Comparison of ENCODE assay signal across 25 cellular contexts in the genomic region with DNA sequence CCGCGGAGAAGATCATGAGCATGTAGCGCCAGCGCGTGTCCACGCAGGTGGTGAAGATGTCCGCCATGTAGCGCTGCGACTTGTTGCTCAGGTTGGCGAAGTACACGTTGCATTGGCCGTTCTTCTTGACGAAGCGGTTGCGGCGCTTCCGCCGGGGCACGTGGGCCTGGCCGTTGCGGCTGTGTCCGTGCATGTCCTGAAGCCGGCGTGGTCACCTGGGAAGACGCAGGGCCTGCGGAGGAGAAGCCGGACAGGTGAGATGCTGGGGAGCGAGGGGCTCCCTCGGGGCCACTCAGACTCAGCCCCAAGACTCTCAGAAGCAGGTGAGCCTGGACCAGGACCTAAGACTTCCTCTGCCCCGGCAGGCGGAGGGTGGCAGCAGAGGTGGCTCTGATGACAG. TPM values are rescaled to one million over a fixed set of nuclear protein-coding genes. Genes with fewer than 3 reads are reported as not detected.
DNase-seq lines count a peak whose midpoint lies in the region; ATAC-seq, FAIRE-seq and TF ChIP-seq lines count a peak whose summit lies in the region.
"Had no signal": no experiment of that assay in that cellular context is flagged by ENCODE, and none has a peak within 500 bp of the region (broad histone marks: within the 10 kb centered on the region; RNA-seq: fewer than 3 reads in every experiment).

No MANE protein-coding gene starts in this region.

- H3K9ac ChIP-seq in K562 (ENCODE audit: insufficient read depth in 1 of 2, low read depth in 2 of 2, low read length in 2 of 2) = no peak overlapping the region
- H3K9ac ChIP-seq in neuronal stem cell (ENCODE audit: low read depth, low read length, poor library complexity) = no peak overlapping the region
- H3K9ac ChIP-seq: BLaER1 had no signal

- WGBS in K562 (ENCODE audit: insufficient coverage, low coverage, missing lambda C conversion rate) = 67% methylated on average over 21 of the region's 31 CpGs
- no CpG with 5 or more reads among the region's 31 CpGs for WGBS in neuronal stem cell (ENCODE audit: extremely low coverage in 2 of 2, insufficient read length in 2 of 2, insufficient replicate concordance in 1 of 2), 2 donors

- no peak for TF ChIP-seq CTCF in HEK293 (tag by site-specific recombination; IDR thresholded peaks at IDR 0.05)
- TF ChIP-seq CTCF in K562 (IDR thresholded peaks at IDR 0.05 in 2 of 3, conservative IDR thresholded peaks at IDR 0.05 in 1 of 3; ENCODE audit: insufficient read depth in 2 of 3, low read depth in 1 of 3, low read length in 3 of 3) = no peak

- peak overlapping the region; percentile 79 for H2AK5ac ChIP-seq in neuronal stem cell (ENCODE audit: low read depth, low read length)

- H2BK15ac ChIP-seq in neuronal stem cell (ENCODE audit: low read length) = no peak overlapping the region

- TF ChIP-seq RAD21 in K562 (CRISPR knock-in tag; conservative IDR thresholded peaks at IDR 0.05 in 1 of 2, IDR thresholded peaks at IDR 0.05 in 1 of 2) = no peak

- H3K4me1 ChIP-seq in HEK293 (ENCODE audit: control insufficient read depth, insufficient read depth, low read length) (no peaks in the 10 kb centered on the region), K562 (replicated peaks in 1 of 2; ENCODE audit: control insufficient read depth in 2 of 2, insufficient read depth in 2 of 2, low read length in 2 of 2) (peaks cover 0 to 27% of the 10 kb centered on the region in 2 experiments; a peak in 3 of 5 replicates), neuronal stem cell (ENCODE audit: control insufficient read depth in 2 of 2, insufficient read depth in 1 of 2, low read depth in 1 of 2, low read length in 2 of 2) (peaks cover 13 to 17% of the 10 kb centered on the region in 2 donors)
- H3K4me1 ChIP-seq: A549, BE2C had no signal

- no peak overlapping the region for H3K27ac ChIP-seq in HEK293 (ENCODE audit: extremely low read depth, low read depth, low read length)
- no peak overlapping the region for H3K27ac ChIP-seq in K562 (ENCODE audit: extremely low read depth, low read depth, low read length)
- H3K27ac ChIP-seq in neuronal stem cell (replicated peaks; ENCODE audit: low read length) = no peak overlapping the region
- H3K27ac ChIP-seq: 22Rv1, A549, BLaER1 had no signal

- H3K4ac ChIP-seq in neuronal stem cell (ENCODE audit: low read length) = no peak overlapping the region

- H2BK120ac ChIP-seq in neuronal stem cell (ENCODE audit: low read depth, low read length) = no peak overlapping the region

- in situ Hi-C loops in K562 (cut with MboI) = no loop called here

- H3K9me3 ChIP-seq in HEK293 (ENCODE audit: control insufficient read depth, insufficient read depth, low read depth, low read length) (no peaks in the 10 kb centered on the region), K562 (replicated peaks; ENCODE audit: control insufficient read depth, insufficient read depth, low read depth, low read length) (no peaks in the 10 kb centered on the region), neuronal stem cell (replicated peaks in 1 of 2; ENCODE audit: control insufficient read depth in 2 of 2, insufficient read depth in 1 of 2, low read depth in 1 of 2, low read length in 2 of 2) (peaks cover 0 to 3% of the 10 kb centered on the region in 2 donors)
- H3K9me3 ChIP-seq: A549, BE2C, BLaER1, Caco-2 had no signal

- POLR2A ChIA-PET in HEK293 (lab: Yijun Ruan, JAX) (no interaction called here), K562 (lab: Yijun Ruan, JAX) (no interaction called here)

- intact Hi-C loops in K562 (cut with micrococcal nuclease) = no loop called here

- H3K18ac ChIP-seq in neuronal stem cell (ENCODE audit: low read length) = peak overlapping the region; percentile 51

- H3K23ac ChIP-seq in neuronal stem cell (ENCODE audit: low read depth, low read length, poor library complexity) = no peak overlapping the region

- H3K36me3 Mint-ChIP-seq in activated naive CD8-positive, alpha-beta T cell treated with anti-CD3 and anti-CD28 coated beads, Interleukin-2, amount 50 U/mL, for 24 hours (ENCODE audit: low read depth) = no peaks in the 10 kb centered on the region
- no peaks in the 10 kb centered on the region for H3K36me3 Mint-ChIP-seq in activated naive CD8-positive, alpha-beta T cell treated with anti-CD3 and anti-CD28 coated beads for 36 hours
- H3K36me3 Mint-ChIP-seq: CD14-positive monocyte; CD4-positive, alpha-beta memory T cell; CD4-positive, CD25-positive, alpha-beta regulatory T cell; CD8-positive, alpha-beta memory T cell had no signal

- H4K91ac ChIP-seq in neuronal stem cell (ENCODE audit: low read depth, low read length, poor library complexity) = no peak overlapping the region

- TF ChIP-seq EP300 in K562 (IDR thresholded peaks at IDR 0.05; ENCODE audit: low read length) = no peak

- no peaks in the 10 kb centered on the region for H3K9me1 ChIP-seq in K562 (ENCODE audit: control insufficient read depth, insufficient read depth, low read length)

- no peak overlapping the region for H2BK12ac ChIP-seq in neuronal stem cell (ENCODE audit: low read length)

- H2BK5ac ChIP-seq in neuronal stem cell (ENCODE audit: low read length) = peak overlapping the region; percentile 60

- H4K20me1 ChIP-seq in K562 (replicated peaks; ENCODE audit: control insufficient read depth, insufficient read depth, low read length) = no peaks in the 10 kb centered on the region
- H4K20me1 ChIP-seq: BLaER1 had no signal

- peak; percentile 17 for ATAC-seq in activated naive CD8-positive, alpha-beta T cell treated with anti-CD3 and anti-CD28 coated beads, Interleukin-2, amount 50 U/mL, for 24 hours
- ATAC-seq in K562 = no peak
- ATAC-seq: A549 had no signal

- no peak overlapping the region for H4K8ac ChIP-seq in neuronal stem cell (ENCODE audit: low read depth, low read length)

- TF ChIP-seq POLR2A in K562 (conservative IDR thresholded peaks at IDR 0.05) = no peak

- H2AFZ ChIP-seq in K562 (ENCODE audit: low read depth, low read length) (no peak overlapping the region), neuronal stem cell (ENCODE audit: low read length) (no peak overlapping the region)

- no TSS peak for BruUV-seq in K562 (replicated peaks; lab: Mats Ljungman, UMichigan)

- H3K4me1 Mint-ChIP-seq in activated naive CD8-positive, alpha-beta T cell treated with anti-CD3 and anti-CD28 coated beads, Interleukin-2, amount 50 U/mL, for 24 hours = no peaks in the 10 kb centered on the region
- H3K4me1 Mint-ChIP-seq in activated naive CD8-positive, alpha-beta T cell treated with anti-CD3 and anti-CD28 coated beads for 36 hours = no peaks in the 10 kb centered on the region
- H3K4me1 Mint-ChIP-seq: CD4-positive, alpha-beta memory T cell; CD4-positive, CD25-positive, alpha-beta regulatory T cell; CD8-positive, alpha-beta memory T cell had no signal

- no peak overlapping the region for H3K27ac Mint-ChIP-seq in activated naive CD8-positive, alpha-beta T cell treated with anti-CD3 and anti-CD28 coated beads, Interleukin-2, amount 50 U/mL, for 24 hours
- H3K27ac Mint-ChIP-seq in activated naive CD8-positive, alpha-beta T cell treated with anti-CD3 and anti-CD28 coated beads for 36 hours = no peak overlapping the region
- H3K27ac Mint-ChIP-seq: CD14-positive monocyte; CD4-positive, alpha-beta memory T cell; CD4-positive, CD25-positive, alpha-beta regulatory T cell; CD8-positive, alpha-beta memory T cell had no signal

- no peak overlapping the region for H3K4me3 ChIP-seq in HEK293 (ENCODE audit: low read depth, low read length)
- no peak overlapping the region for H3K4me3 ChIP-seq in K562
- no peak overlapping the region for H3K4me3 ChIP-seq in neuronal stem cell (ENCODE audit: low read length in 2 of 2)
- H3K4me3 ChIP-seq: A549, BLaER1 had no signal

- H3K4me3 Mint-ChIP-seq in activated naive CD8-positive, alpha-beta T cell treated with anti-CD3 and anti-CD28 coated beads, Interleukin-2, amount 50 U/mL, for 24 hours = no peak overlapping the region
- H3K4me3 Mint-ChIP-seq in activated naive CD8-positive, alpha-beta T cell treated with anti-CD3 and anti-CD28 coated beads for 36 hours = no peak overlapping the region
- H3K4me3 Mint-ChIP-seq: CD14-positive monocyte; CD4-positive, alpha-beta memory T cell; CD4-positive, CD25-positive, alpha-beta regulatory T cell had no signal

- H3K79me1 ChIP-seq in neuronal stem cell (ENCODE audit: low read depth, low read length) = no peaks in the 10 kb centered on the region

- peaks cover 3% of the 10 kb centered on the region for H3K27me3 Mint-ChIP-seq in activated naive CD8-positive, alpha-beta T cell treated with anti-CD3 and anti-CD28 coated beads, Interleukin-2, amount 50 U/mL, for 24 hours
- H3K27me3 Mint-ChIP-seq in activated naive CD8-positive, alpha-beta T cell treated with anti-CD3 and anti-CD28 coated beads for 36 hours = no peaks in the 10 kb centered on the region
- H3K27me3 Mint-ChIP-seq: CD4-positive, alpha-beta memory T cell had no signal

- H3K4me2 ChIP-seq in K562 (ENCODE audit: insufficient read depth, low read length) (no peak overlapping the region), neuronal stem cell (ENCODE audit: insufficient read depth, low read length, poor library complexity, severe bottlenecking) (no peak overlapping the region)
- H3K4me2 ChIP-seq: A549, BLaER1 had no signal

- H3K36me3 ChIP-seq in HEK293 (ENCODE audit: control insufficient read depth in 2 of 2, insufficient read depth in 1 of 2, low read length in 2 of 2) (peaks cover 0 to 8% of the 10 kb centered on the region in 2 experiments; a peak in 1 of 3 replicates), K562 (ENCODE audit: control insufficient read depth, insufficient read depth, low read length) (no peaks in the 10 kb centered on the region), neuronal stem cell (replicated peaks in 1 of 2; ENCODE audit: control insufficient read depth in 2 of 2, insufficient read depth in 2 of 2, low read length in 2 of 2) (no peaks in the 10 kb centered on the region)
- H3K36me3 ChIP-seq: BE2C had no signal

- no peak overlapping the region for H3K14ac ChIP-seq in neuronal stem cell (ENCODE audit: low read length)

- DNase-seq in activated naive CD8-positive, alpha-beta T cell treated with anti-CD3 and anti-CD28 coated beads, Interleukin-2, amount 50 U/mL, for 24 hours = no peak
- no peak for DNase-seq in activated naive CD8-positive, alpha-beta T cell treated with anti-CD3 and anti-CD28 coated beads for 36 hours
- DNase-seq in K562 (ENCODE audit: extremely low read depth in 1 of 4, low spot score in 3 of 4) = no peak
- DNase-seq in neuronal stem cell (ENCODE audit: low spot score) = no peak
- no peak for DNase-seq in AG20443 (ENCODE audit: low spot score)
- no peak for DNase-seq in COLO668 (lab: John Stamatoyannopoulos, UW; ENCODE audit: unreplicated experiment)
- DNase-seq: BE2C; C1 segment of cervical spinal cord; Caco-2; Calu3; CD4-positive, alpha-beta memory T cell; CD4-positive, CD25-positive, alpha-beta regulatory T cell; CD8-positive, alpha-beta memory T cell; DMS79 treated with DMSO at 0.1 percent for 48 hours; GF-D8 had no signal

- no peaks in the 10 kb centered on the region for H3K79me2 ChIP-seq in K562 (ENCODE audit: control insufficient read depth, insufficient read depth, low read length)

- H3K9me3 Mint-ChIP-seq in activated naive CD8-positive, alpha-beta T cell treated with anti-CD3 and anti-CD28 coated beads, Interleukin-2, amount 50 U/mL, for 24 hours = no peaks in the 10 kb centered on the region
- H3K9me3 Mint-ChIP-seq in activated naive CD8-positive, alpha-beta T cell treated with anti-CD3 and anti-CD28 coated beads for 36 hours = no peaks in the 10 kb centered on the region
- H3K9me3 Mint-ChIP-seq: CD14-positive monocyte; CD4-positive, CD25-positive, alpha-beta regulatory T cell; CD8-positive, alpha-beta memory T cell had no signal

- H3K27me3 ChIP-seq in K562 (ENCODE audit: control insufficient read depth in 2 of 2, insufficient read depth in 2 of 2, low read length in 2 of 2) (no peaks in the 10 kb centered on the region), neuronal stem cell (ENCODE audit: control insufficient read depth in 3 of 3, insufficient read depth in 3 of 3, low read depth in 1 of 3, low read length in 3 of 3) (no peaks in the 10 kb centered on the region)
- H3K27me3 ChIP-seq: BE2C, BLaER1 had no signal

- CTCF ChIA-PET in HEK293 (lab: Yijun Ruan, JAX) = no interaction called here
- CTCF ChIA-PET in K562 (lab: Yijun Ruan, JAX; ENCODE audit: low intra/inter-chr PET ratio) = no interaction called here

- no peak for FAIRE-seq in K562 (lab: Jason Lieb, UNC)
- FAIRE-seq: A549, D721Med, G401.6, GM12891, GM19239 had no signal

RNA-seq across cellular contexts. Expression of gene KCNJ4, which starts 27.1 kb away (rescaled TPM):
- total RNA-seq in activated naive CD8-positive, alpha-beta T cell treated with anti-CD3 and anti-CD28 coated beads for 36 hours = not detected
- total RNA-seq in K562 (2011; cell fraction: chromatin; rRNA removed; ENCODE audit: low replicate concordance) = 0.23 TPM in 1 of 2 replicates, not detected in the other
- total RNA-seq in K562 (2011; cell fraction: nucleolus; rRNA removed) = 0.26 and 0.33 TPM in 2 replicates
- not detected in 2 replicates for total RNA-seq in K562 (2011; cell fraction: nucleoplasm; rRNA removed)
- total RNA-seq in K562 (2014; rRNA removed) (0.09 and 0.41 TPM in 2 replicates), K562 (2014; rRNA removed; fragmentation: Illumina TruSeq; extraction: Trizol) (not detected in 2 replicates), K562 (2015; rRNA removed; fragmentation: Illumina TruSeq; extraction: Trizol) (not detected in 2 replicates), K562 (2021) (0.13 and 0.55 TPM in 2 replicates)
- polyA plus RNA-seq in K562 (2011; rRNA removed) (0.07 and 0.18 TPM in 2 replicates), K562 (2014; fragmentation: Illumina TruSeq; extraction: Trizol) (0.07 and 0.28 TPM in 2 replicates), K562 (2014; fragmentation: Nextera tagmentation; extraction: Ambion mirVana) (not detected), K562 (2014; rRNA removed) (0.20 and 0.27 TPM in 2 replicates)
- polyA plus RNA-seq in K562 (2011; cell fraction: cytosol; rRNA removed) = 0.13 and 0.24 TPM in 2 replicates
- polyA plus RNA-seq in K562 (2011; cell fraction: nucleus; rRNA removed) = 0.10 TPM in 2 replicates
- polyA plus RNA-seq in K562 (2012) = 0.07 and 0.15 TPM in 2 replicates
- 0.09 TPM in 1 of 2 replicates, not detected in the other for polyA minus RNA-seq in K562 (2011; rRNA and poly(A)+ RNA removed)
- 0.38 TPM in 1 of 2 replicates, not detected in the other for polyA minus RNA-seq in K562 (2011; cell fraction: cytosol; rRNA and poly(A)+ RNA removed)
- 0.22 TPM in 1 of 2 replicates, not detected in the other for polyA minus RNA-seq in K562 (2011; cell fraction: nucleus; rRNA and poly(A)+ RNA removed)
- polyA plus RNA-seq in neuronal stem cell (2013, experiment 1 of 2) = 6.0 TPM
- 5.6 TPM for polyA plus RNA-seq in neuronal stem cell (2013, experiment 2 of 2)
- total RNA-seq: A172; Calu3; CD4-positive, alpha-beta memory T cell; CD4-positive, CD25-positive, alpha-beta regulatory T cell; CD8-positive, alpha-beta memory T cell had no signal
- polyA plus RNA-seq: CD14-positive monocyte; CD4-positive, alpha-beta memory T cell; CD4-positive, CD25-positive, alpha-beta regulatory T cell; CD8-positive, alpha-beta memory T cell had no signal

RNA-seq across cellular contexts. Expression of gene KDELR3, which starts 40.0 kb away (rescaled TPM):
- total RNA-seq in activated naive CD8-positive, alpha-beta T cell treated with anti-CD3 and anti-CD28 coated beads for 36 hours = 1 to 10 TPM in 1 of 2 experiments, under 1 TPM in 1; 0.72 to 1.3 TPM
- total RNA-seq in K562 (2011; cell fraction: chromatin; rRNA removed; ENCODE audit: low replicate concordance) = 28.0 and 28.7 TPM in 2 replicates
- 33.2 and 33.5 TPM in 2 replicates for total RNA-seq in K562 (2011; cell fraction: nucleolus; rRNA removed)
- 37.2 and 51.0 TPM in 2 replicates for total RNA-seq in K562 (2011; cell fraction: nucleoplasm; rRNA removed)
- 8.8 and 10.9 TPM in 2 replicates for total RNA-seq in K562 (2014; rRNA removed)
- total RNA-seq in K562 (2014; rRNA removed; fragmentation: Illumina TruSeq; extraction: Trizol) = 9.6 and 10.8 TPM in 2 replicates
- total RNA-seq in K562 (2015; rRNA removed; fragmentation: Illumina TruSeq; extraction: Trizol) = 7.1 and 7.4 TPM in 2 replicates
- 10.6 and 12.2 TPM in 2 replicates for total RNA-seq in K562 (2021)
- 44.8 and 49.1 TPM in 2 replicates for polyA plus RNA-seq in K562 (2011; rRNA removed)
- 32.6 and 47.4 TPM in 2 replicates for polyA plus RNA-seq in K562 (2011; cell fraction: cytosol; rRNA removed)
- 8.3 and 16.8 TPM in 2 replicates for polyA plus RNA-seq in K562 (2011; cell fraction: nucleus; rRNA removed)
- polyA plus RNA-seq in K562 (2012) = 11.4 and 20.4 TPM in 2 replicates
- polyA plus RNA-seq in K562 (2014; fragmentation: Illumina TruSeq; extraction: Trizol) = 18.7 and 23.6 TPM in 2 replicates
- 1 to 10 TPM; 7.6 to 8.5 TPM for polyA plus RNA-seq in K562 (2014; fragmentation: Nextera tagmentation; extraction: Ambion mirVana)
- 13.7 and 19.7 TPM in 2 replicates for polyA plus RNA-seq in K562 (2014; rRNA removed)
- 21.7 and 25.7 TPM in 2 replicates for polyA minus RNA-seq in K562 (2011; rRNA and poly(A)+ RNA removed)
- 8.5 and 11.5 TPM in 2 replicates for polyA minus RNA-seq in K562 (2011; cell fraction: cytosol; rRNA and poly(A)+ RNA removed)
- 4.0 and 8.4 TPM in 2 replicates for polyA minus RNA-seq in K562 (2011; cell fraction: nucleus; rRNA and poly(A)+ RNA removed)
- 11.1 TPM for polyA plus RNA-seq in neuronal stem cell (2013, experiment 1 of 2)
- polyA plus RNA-seq in neuronal stem cell (2013, experiment 2 of 2) = 11.0 TPM
- total RNA-seq: CD4-positive, alpha-beta memory T cell; CD4-positive, CD25-positive, alpha-beta regulatory T cell had no signal
- polyA plus RNA-seq: CD14-positive monocyte had no signal
